In the genomic region with DNA sequence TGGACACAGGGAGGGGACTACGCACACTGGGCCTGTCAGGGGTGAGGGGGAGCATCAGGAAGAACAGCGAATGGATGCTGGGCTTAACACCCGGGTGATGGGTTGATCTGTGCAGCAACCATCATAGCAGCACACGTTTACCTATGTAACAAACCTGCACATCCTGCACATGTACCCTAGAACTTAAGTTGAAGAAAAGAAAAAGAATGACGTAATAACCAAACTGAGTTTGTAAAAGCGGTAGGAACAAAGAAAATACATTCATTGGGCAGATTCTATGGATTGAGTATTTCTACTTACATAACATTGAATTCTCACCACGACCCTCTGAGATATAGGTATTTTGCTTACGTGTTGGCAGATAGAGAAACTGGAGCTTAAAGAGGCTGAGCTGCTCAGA, we compare ENCODE assay signal across 40 cellular contexts.
"Had no signal": no experiment of that assay in that cellular context is flagged by ENCODE, and none has a peak within 500 bp of the region (broad histone marks: within the 10 kb centered on the region; RNA-seq: fewer than 3 reads in every experiment).

No MANE protein-coding gene starts in this region.

- H3K27me3 Mint-ChIP-seq: activated naive CD4-positive, alpha-beta T cell treated with anti-CD3 and anti-CD28 coated beads, Interleukin-2, amount 10 ng/mL, durations not matched to agents 7 days and 5 days; activated naive CD4-positive, alpha-beta T cell treated with anti-CD3 and anti-CD28 coated beads, Interleukin-2, amount 50 U/mL, for 24 hours; activated naive CD8-positive, alpha-beta T cell; activated naive CD8-positive, alpha-beta T cell treated with anti-CD3 and anti-CD28 coated beads for 36 hours; activated naive CD8-positive, alpha-beta T cell treated with anti-CD3 and anti-CD28 coated beads, Interleukin-2, amount 10 ng/mL, durations not matched to agents 7 days and 5 days; activated naive CD8-positive, alpha-beta T cell treated with anti-CD3 and anti-CD28 coated beads, Interleukin-2, amount 50 U/mL, for 24 hours; activated T-cell treated with anti-CD3 and anti-CD28 coated beads, Interleukin-2, amount 50 U/mL, for 24 hours; activated T-helper 17 cell treated with anti-CD3 and anti-CD28 coated beads, Interleukin-2, amount 50 U/mL, for 72 hours; brain; central memory CD8-positive, alpha-beta T cell had no signal

- H3K4me3 ChIP-seq: adrenal gland, ascending aorta, body of pancreas, breast epithelium, cardiac muscle cell had no signal

- H3K4me1 Mint-ChIP-seq: activated naive CD4-positive, alpha-beta T cell treated with anti-CD3 and anti-CD28 coated beads, Interleukin-2, amount 10 ng/mL, durations not matched to agents 7 days and 5 days; activated naive CD4-positive, alpha-beta T cell treated with anti-CD3 and anti-CD28 coated beads, Interleukin-2, amount 50 U/mL, for 24 hours; activated naive CD8-positive, alpha-beta T cell treated with anti-CD3 and anti-CD28 coated beads for 36 hours; activated naive CD8-positive, alpha-beta T cell treated with anti-CD3 and anti-CD28 coated beads, Interleukin-2, amount 10 ng/mL, durations not matched to agents 7 days and 5 days; activated naive CD8-positive, alpha-beta T cell treated with anti-CD3 and anti-CD28 coated beads, Interleukin-2, amount 50 U/mL, for 24 hours; activated T-helper 17 cell treated with anti-CD3 and anti-CD28 coated beads, Interleukin-2, amount 50 U/mL, for 72 hours; brain; central memory CD8-positive, alpha-beta T cell had no signal

- H3K4me1 ChIP-seq: adrenal gland, ascending aorta, breast epithelium had no signal

- H3K27ac Mint-ChIP-seq: activated naive CD4-positive, alpha-beta T cell treated with anti-CD3 and anti-CD28 coated beads for 36 hours; activated naive CD4-positive, alpha-beta T cell treated with anti-CD3 and anti-CD28 coated beads, Interleukin-2, amount 10 ng/mL, durations not matched to agents 7 days and 5 days; activated naive CD4-positive, alpha-beta T cell treated with anti-CD3 and anti-CD28 coated beads, Interleukin-2, amount 50 U/mL, for 24 hours; activated naive CD4-positive, alpha-beta T cell treated with anti-CD3 and anti-CD28 coated beads, Interleukin-2, amount 50 U/mL, for 72 hours; activated naive CD8-positive, alpha-beta T cell; activated naive CD8-positive, alpha-beta T cell treated with anti-CD3 and anti-CD28 coated beads for 36 hours; activated naive CD8-positive, alpha-beta T cell treated with anti-CD3 and anti-CD28 coated beads, Interleukin-2, amount 10 ng/mL, durations not matched to agents 7 days and 5 days; activated naive CD8-positive, alpha-beta T cell treated with anti-CD3 and anti-CD28 coated beads, Interleukin-2, amount 50 U/mL, for 24 hours; activated T-cell treated with anti-CD3 and anti-CD28 coated beads, Interleukin-2, amount 50 U/mL, for 24 hours; activated T-cell treated with anti-CD3 and anti-CD28 coated beads, Interleukin-2, amount 50 U/mL, for 72 hours; activated T-helper 1 cell treated with anti-CD3 and anti-CD28 coated beads, Interleukin-12 subunit alpha, Interleukin-12 subunit beta, Interleukin-2, Interleukin-4 antibody, amounts not matched to agents 30 ng/mL and 10 ng/mL and 1 ng/mL, durations not matched to agents 14 hours and 24 hours and 36 hours; activated T-helper 17 cell treated with anti-CD3 and anti-CD28 coated beads, Interleukin-2, amount 50 U/mL, for 72 hours; activated T-helper 2 cell treated with anti-CD3 and anti-CD28 coated beads, Interferon-gamma antibody, Interleukin-2, Interleukin-4, amounts not matched to agents 10 μg/mL and 5 μg/mL and 100 μg/mL, durations not matched to agents 14 hours and 24 hours and 36 hours; brain had no signal

- DNase-seq: activated effector memory CD4-positive, alpha-beta T cell treated with anti-CD3 and anti-CD28 coated beads, Interleukin-2, amount 50 U/mL, for 16 hours; activated effector memory CD4-positive, alpha-beta T cell treated with Interleukin-2 at 50 U/mL for 16 hours; activated gamma-delta T cell; activated gamma-delta T cell treated with Interleukin-2 at 50 U/mL for 16 hours; activated naive CD4-positive, alpha-beta T cell; activated naive CD4-positive, alpha-beta T cell treated with anti-CD3 and anti-CD28 coated beads for 36 hours; activated naive CD4-positive, alpha-beta T cell treated with anti-CD3 and anti-CD28 coated beads, Interleukin-2, amount 10 ng/mL, durations not matched to agents 7 days and 5 days; activated naive CD4-positive, alpha-beta T cell treated with anti-CD3 and anti-CD28 coated beads, Interleukin-2, amount 50 U/mL, for 16 hours; activated naive CD4-positive, alpha-beta T cell treated with Interleukin-2 at 50 U/mL for 16 hours; activated naive CD8-positive, alpha-beta T cell treated with anti-CD3 and anti-CD28 coated beads for 36 hours; activated naive CD8-positive, alpha-beta T cell treated with anti-CD3 and anti-CD28 coated beads, Interleukin-2, amount 10 ng/mL, durations not matched to agents 7 days and 5 days; activated naive CD8-positive, alpha-beta T cell treated with anti-CD3 and anti-CD28 coated beads, Interleukin-2, amount 50 U/mL, for 24 hours; activated T-cell treated with anti-CD3 and anti-CD28 coated beads, Interleukin-2, amount 50 U/mL, for 1 hour; activated T-cell treated with anti-CD3 and anti-CD28 coated beads, Interleukin-2, amount 50 U/mL, for 24 hours; activated T-cell treated with anti-CD3 and anti-CD28 coated beads, Interleukin-2, amount 50 U/mL, for 4 hours; activated T-cell treated with anti-CD3 and anti-CD28 coated beads, Interleukin-2, amount 50 U/mL, for 48 hours; activated T-cell treated with anti-CD3 and anti-CD28 coated beads, Interleukin-2, amount 50 U/mL, for 72 hours; adrenal gland; amniotic stem cell; amygdala; anterior cingulate cortex; aorta; body of pancreas; brain microvascular endothelial cell; caudate nucleus; central memory CD4-positive, alpha-beta T cell; cerebellar nuclear complex had no signal

- H3K27ac ChIP-seq: adrenal gland, ascending aorta, body of pancreas, brain microvascular endothelial cell, breast epithelium, cardiac muscle cell had no signal

- H3K9me3 ChIP-seq: adrenal gland, ascending aorta had no signal

- H3K27me3 ChIP-seq: adrenal gland, ascending aorta, body of pancreas, brain microvascular endothelial cell, breast epithelium, cardiac muscle cell had no signal

- FAIRE-seq: astrocyte, bronchial epithelial cell had no signal

- H3K4me3 Mint-ChIP-seq: activated naive CD4-positive, alpha-beta T cell treated with anti-CD3 and anti-CD28 coated beads for 36 hours; activated naive CD4-positive, alpha-beta T cell treated with anti-CD3 and anti-CD28 coated beads, Interleukin-2, amount 10 ng/mL, durations not matched to agents 7 days and 5 days; activated naive CD4-positive, alpha-beta T cell treated with anti-CD3 and anti-CD28 coated beads, Interleukin-2, amount 50 U/mL, for 24 hours; activated naive CD8-positive, alpha-beta T cell; activated naive CD8-positive, alpha-beta T cell treated with anti-CD3 and anti-CD28 coated beads for 36 hours; activated naive CD8-positive, alpha-beta T cell treated with anti-CD3 and anti-CD28 coated beads, Interleukin-2, amount 10 ng/mL, durations not matched to agents 7 days and 5 days; activated naive CD8-positive, alpha-beta T cell treated with anti-CD3 and anti-CD28 coated beads, Interleukin-2, amount 50 U/mL, for 24 hours; activated T-cell treated with anti-CD3 and anti-CD28 coated beads, Interleukin-2, amount 50 U/mL, for 24 hours; activated T-cell treated with anti-CD3 and anti-CD28 coated beads, Interleukin-2, amount 50 U/mL, for 4 hours; activated T-cell treated with anti-CD3 and anti-CD28 coated beads, Interleukin-2, amount 50 U/mL, for 72 hours; activated T-helper 1 cell treated with anti-CD3 and anti-CD28 coated beads, Interleukin-12 subunit alpha, Interleukin-12 subunit beta, Interleukin-2, Interleukin-4 antibody, amounts not matched to agents 30 ng/mL and 10 ng/mL and 1 ng/mL, durations not matched to agents 14 hours and 24 hours and 36 hours; activated T-helper 17 cell treated with anti-CD3 and anti-CD28 coated beads, Interleukin-2, amount 50 U/mL, for 72 hours; brain; central memory CD8-positive, alpha-beta T cell had no signal

- ATAC-seq: activated naive CD4-positive, alpha-beta T cell treated with anti-CD3 and anti-CD28 coated beads, Interleukin-2, amount 50 U/mL, for 72 hours; activated naive CD8-positive, alpha-beta T cell treated with anti-CD3 and anti-CD28 coated beads, Interleukin-2, amount 50 U/mL, for 24 hours; activated T-cell treated with anti-CD3 and anti-CD28 coated beads, Interleukin-2, amount 50 U/mL, for 4 hours; activated T-cell treated with anti-CD3 and anti-CD28 coated beads, Interleukin-2, amount 50 U/mL, for 72 hours; activated T-helper 17 cell treated with anti-CD3 and anti-CD28 coated beads, Interleukin-2, amount 50 U/mL, for 72 hours; body of pancreas had no signal

- H3K36me3 ChIP-seq: adrenal gland, ascending aorta, brain microvascular endothelial cell, breast epithelium, cardiac muscle cell had no signal

- H3K36me3 Mint-ChIP-seq: brain had no signal
